In genomic region chr11:65557280-65558001, GRCh38 we compare ENCODE assay signal across 6 cellular contexts. TPM values are rescaled to one million over a fixed set of nuclear protein-coding genes. Genes with fewer than 3 reads are reported as not detected.
DNase-seq lines count a peak whose midpoint lies in the region; ATAC-seq, FAIRE-seq and TF ChIP-seq lines count a peak whose summit lies in the region.

No MANE protein-coding gene starts in this region.

- peaks cover 57% of the 10 kb centered on the region for H3K4me1 ChIP-seq in SJCRH30
- H3K4me1 ChIP-seq in small intestine (ENCODE audit: control insufficient read depth in 2 of 2, insufficient read depth in 1 of 2, low read depth in 1 of 2, low read length in 1 of 2) = no peaks in the 10 kb centered on the region

- H3K9me3 ChIP-seq in SJCRH30 (replicated peaks) = no peaks in the 10 kb centered on the region
- H3K9me3 ChIP-seq in small intestine (ENCODE audit: control insufficient read depth, low read depth) = no peaks in the 10 kb centered on the region

- TF ChIP-seq CTCF in epithelial cell of esophagus (IDR thresholded peaks at IDR 0.05; ENCODE audit: insufficient read depth, low read depth, low read length, missing control alignments) = no peak

- H3K36me3 ChIP-seq in SJCRH30 = no peaks in the 10 kb centered on the region
- no peaks in the 10 kb centered on the region for H3K36me3 ChIP-seq in small intestine (ENCODE audit: control insufficient read depth in 2 of 2, insufficient read depth in 2 of 2, low read length in 2 of 2)

- no peak for FAIRE-seq in small intestine (lab: Jason Lieb, UNC)

- TF ChIP-seq POLR2A in GM18505 (IDR thresholded peaks at IDR 0.05; ENCODE audit: borderline replicate concordance, extremely low read depth, insufficient read depth, insufficient read length) (no peak), erythroblast (IDR thresholded peaks at IDR 0.05; ENCODE audit: low read length) (no peak)

- H3K4me3 ChIP-seq in SJCRH30 = peak overlapping the region; percentile 66
- H3K4me3 ChIP-seq in epithelial cell of esophagus (ENCODE audit: low read length) = peak overlapping the region; percentile 42
- H3K4me3 ChIP-seq in small intestine (ENCODE audit: low read depth in 1 of 2, low read length in 2 of 2) = peak overlapping the region; percentile 51 to 55

- ATAC-seq in HG03521 (IDR thresholded peaks at IDR 0.05; ENCODE audit: unreplicated experiment) (no peak), GM18505 (IDR thresholded peaks at IDR 0.05; ENCODE audit: unreplicated experiment) (no peak)

- no peaks in the 10 kb centered on the region for H3K27me3 ChIP-seq in SJCRH30
- no peaks in the 10 kb centered on the region for H3K27me3 ChIP-seq in small intestine (ENCODE audit: control insufficient read depth in 2 of 2, insufficient read depth in 2 of 2, low read length in 2 of 2)

- DNase-seq in SJCRH30 (no peak), epithelial cell of esophagus (ENCODE audit: low read depth) (no peak), small intestine (no peak), erythroblast (lab: John Stamatoyannopoulos, UW) (no peak)

- no peak overlapping the region for H3K27ac ChIP-seq in SJCRH30
- H3K27ac ChIP-seq in small intestine (ENCODE audit: low read depth in 1 of 2, low read length in 1 of 2) = peak overlapping the region; percentile 21 to 43

- 4 to 11% (median 5%) methylated on average over 30 to 47 of the region's 47 CpGs for WGBS in small intestine, 3 donors

RNA-seq across cellular contexts. Expression of gene LTBP3, which starts 0.7 kb away (rescaled TPM):
- 13.2 and 17.2 TPM in 2 replicates for total RNA-seq in SJCRH30 (2014; rRNA removed; shearing (Covaris generic))
- polyA plus RNA-seq in small intestine = 10 to 100 TPM in 2 of 3 donors, 1 to 10 TPM in 1; 6.5 to 25.6 (median 17.0) TPM

RNA-seq across cellular contexts. Expression of gene ZNRD2, which starts 12.8 kb away (rescaled TPM):
- 30.6 and 32.6 TPM in 2 replicates for total RNA-seq in SJCRH30 (2014; rRNA removed; shearing (Covaris generic))
- polyA plus RNA-seq in small intestine = 10 to 100 TPM; 27.7 to 49.2 (median 38.4) TPM

RNA-seq across cellular contexts. Expression of gene FAM89B, which starts 14.9 kb away (rescaled TPM):
- 18.3 and 21.5 TPM in 2 replicates for total RNA-seq in SJCRH30 (2014; rRNA removed; shearing (Covaris generic))
- 10 to 100 TPM; 30.0 to 39.2 (median 36.7) TPM for polyA plus RNA-seq in small intestine

RNA-seq across cellular contexts. Expression of gene EHBP1L1, which starts 18.4 kb away (rescaled TPM):
- 16.8 and 18.5 TPM in 2 replicates for total RNA-seq in SJCRH30 (2014; rRNA removed; shearing (Covaris generic))
- polyA plus RNA-seq in small intestine = 100 to 1,000 TPM in 1 of 3 donors, 10 to 100 TPM in 2; 36.1 to 131 (median 68.4) TPM

RNA-seq across cellular contexts. Expression of gene SCYL1, which starts 32.6 kb away (rescaled TPM):
- 39.1 and 41.8 TPM in 2 replicates for total RNA-seq in SJCRH30 (2014; rRNA removed; shearing (Covaris generic))
- 10 to 100 TPM; 46.7 to 76.9 (median 74.3) TPM for polyA plus RNA-seq in small intestine
